24 cellular contexts compared by ENCODE assay signal in genomic region chr3:143465638-143466037, GRCh38.
"Had no signal": no experiment of that assay in that cellular context is flagged by ENCODE, and none has a peak within 500 bp of the region (broad histone marks: within the 10 kb centered on the region; RNA-seq: fewer than 3 reads in every experiment).

No MANE protein-coding gene starts in this region.

- H3K27ac ChIP-seq: esophagus squamous epithelium, gastroesophageal sphincter, neutrophil, pancreas, psoas muscle, WERI-Rb-1 had no signal

- H3K4me3 Mint-ChIP-seq: brain; effector memory CD8-positive, alpha-beta T cell; mesothelial cell of epicardium; natural killer cell treated with Interleukin-12 subunit alpha and Interleukin-12 subunit beta and Interleukin-15 and Interleukin-18, amount 100 ng/mL, for 72 hours; T-cell had no signal

- H3K9me3 ChIP-seq: esophagus squamous epithelium, gastroesophageal sphincter, neutrophil, pancreas, psoas muscle had no signal

- H3K4me1 Mint-ChIP-seq: brain, mesothelial cell of epicardium, T-cell had no signal

- H3K36me3 Mint-ChIP-seq: brain; mesothelial cell of epicardium; natural killer cell treated with Interleukin-12 subunit alpha and Interleukin-12 subunit beta and Interleukin-15 and Interleukin-18, amount 100 ng/mL, for 72 hours had no signal

- FAIRE-seq: endothelial cell of umbilical vein, pancreas, TTC549 had no signal

- DNase-seq: activated CD4-positive, alpha-beta T cell treated with anti-CD3 and anti-CD28 coated beads for 1 hour; activated CD4-positive, alpha-beta T cell treated with anti-CD3 and anti-CD28 coated beads, Interleukin-2, amount 50 U/mL, for 1 hour; activated gamma-delta T cell treated with Interleukin-2 at 50 U/mL for 16 hours; activated T-cell treated with anti-CD3 and anti-CD28 coated beads, Interleukin-2, amount 50 U/mL, for 1 hour; aorta; effector memory CD8-positive, alpha-beta T cell; esophagus squamous epithelium; left cardiac atrium; right cardiac atrium; stimulated activated CD4-positive, alpha-beta T cell treated with anti-CD3 and anti-CD28 coated beads, Interleukin-12 subunit alpha, Interleukin-12 subunit beta, amount 100 ng/mL, for 4 hours; stimulated activated CD4-positive, alpha-beta T cell treated with anti-CD3 and anti-CD28 coated beads, Interleukin-4, amount 100 ng/mL, for 4 hours; stimulated activated naive CD8-positive, alpha-beta T cell treated with anti-CD3 and anti-CD28 coated beads, Interleukin-15, Interleukin-2, amounts not matched to agents 100 U/mL and 50 U/mL, for 24 hours; T-cell; WERI-Rb-1 had no signal

- H3K4me3 ChIP-seq: esophagus squamous epithelium, gastroesophageal sphincter, pancreas, psoas muscle had no signal

- H3K27me3 Mint-ChIP-seq: brain; effector memory CD8-positive, alpha-beta T cell; natural killer cell treated with Interleukin-12 subunit alpha and Interleukin-12 subunit beta and Interleukin-15 and Interleukin-18, amount 100 ng/mL, for 72 hours; T-cell had no signal

- H3K9me3 Mint-ChIP-seq: activated naive CD4-positive, alpha-beta T cell treated with anti-CD3 and anti-CD28 coated beads, Interleukin-2, amount 50 U/mL, for 72 hours; brain; effector memory CD8-positive, alpha-beta T cell; mesothelial cell of epicardium; natural killer cell treated with Interleukin-12 subunit alpha and Interleukin-12 subunit beta and Interleukin-15 and Interleukin-18, amount 100 ng/mL, for 72 hours; T-cell had no signal

- H3K27ac Mint-ChIP-seq: activated naive CD4-positive, alpha-beta T cell treated with anti-CD3 and anti-CD28 coated beads, Interleukin-2, amount 50 U/mL, for 72 hours; brain; effector memory CD8-positive, alpha-beta T cell; mesothelial cell of epicardium; natural killer cell treated with Interleukin-12 subunit alpha and Interleukin-12 subunit beta and Interleukin-15 and Interleukin-18, amount 100 ng/mL, for 72 hours; T-cell had no signal

- ATAC-seq: activated naive CD4-positive, alpha-beta T cell treated with anti-CD3 and anti-CD28 coated beads, Interleukin-2, amount 50 U/mL, for 72 hours; effector memory CD8-positive, alpha-beta T cell; gastroesophageal sphincter; left cardiac atrium; natural killer cell treated with Interleukin-12 subunit alpha and Interleukin-12 subunit beta and Interleukin-15 and Interleukin-18, amount 100 ng/mL, for 72 hours; pancreas; psoas muscle; right cardiac atrium; T-cell had no signal

- H3K27me3 ChIP-seq: esophagus squamous epithelium, gastroesophageal sphincter, neutrophil, pancreas had no signal

- H3K4me1 ChIP-seq: gastroesophageal sphincter, pancreas, psoas muscle had no signal

- H3K36me3 ChIP-seq: neutrophil, pancreas, WERI-Rb-1 had no signal
